In the genomic region with DNA sequence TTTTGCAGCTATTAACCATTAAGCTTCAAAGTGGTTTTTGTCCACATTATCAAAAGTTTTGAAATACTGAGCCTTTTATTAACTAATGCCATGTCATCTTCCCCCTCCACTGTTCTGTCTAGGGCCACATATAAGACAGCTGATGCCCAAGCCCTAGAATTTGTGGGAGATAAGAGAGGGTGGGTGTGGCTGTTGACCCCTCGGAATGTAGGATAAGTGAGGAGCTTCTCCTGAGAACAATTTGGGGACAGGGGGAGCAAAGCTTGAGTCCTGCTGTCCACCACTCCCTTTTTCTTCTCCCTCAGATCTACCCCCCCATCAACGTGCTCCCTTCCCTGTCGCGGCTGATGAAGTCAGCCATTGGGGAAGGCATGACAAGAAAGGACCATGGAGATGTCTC, we compare ENCODE assay signal across 13 cellular contexts. TPM values are rescaled to one million over a fixed set of nuclear protein-coding genes. Genes with fewer than 3 reads are reported as not detected.
DNase-seq lines count a peak whose midpoint lies in the region; ATAC-seq and TF ChIP-seq lines count a peak whose summit lies in the region.
"Had no signal": no experiment of that assay in that cellular context is flagged by ENCODE, and none has a peak within 500 bp of the region (broad histone marks: within the 10 kb centered on the region; RNA-seq: fewer than 3 reads in every experiment).

No MANE protein-coding gene starts in this region.

- no peak overlapping the region for H3K9ac ChIP-seq in SK-N-SH
- H3K9ac ChIP-seq: BLaER1 had no signal

- H3F3A ChIP-seq in SK-N-SH (replicated peaks; ENCODE audit: insufficient read depth) = no peaks in the 10 kb centered on the region

- H3K36me3 Mint-ChIP-seq in activated T-helper 17 cell treated with anti-CD3 and anti-CD28 coated beads, Interleukin-2, amount 50 U/mL, for 72 hours (ENCODE audit: low read depth) = no peaks in the 10 kb centered on the region
- peaks cover 0 to 3% (median 3%) of the 10 kb centered on the region in 3 donors for H3K36me3 Mint-ChIP-seq in immature natural killer cell

- no peaks in the 10 kb centered on the region for H3K9me2 ChIP-seq in SK-N-SH

- H3K9me3 ChIP-seq in SK-N-SH = no peaks in the 10 kb centered on the region
- H3K9me3 ChIP-seq: BLaER1 had no signal

- no peaks in the 10 kb centered on the region for H3K9me3 Mint-ChIP-seq in activated T-helper 17 cell treated with anti-CD3 and anti-CD28 coated beads, Interleukin-2, amount 50 U/mL, for 72 hours
- H3K9me3 Mint-ChIP-seq in immature natural killer cell = no peaks in the 10 kb centered on the region

- H3K4me1 ChIP-seq in SK-N-SH (ENCODE audit: control insufficient read depth in 1 of 2, insufficient read depth in 2 of 2, low read depth in 1 of 2, low read length in 1 of 2) = no peaks in the 10 kb centered on the region; a peak in 1 of 4 replicates

- peaks cover 15% of the 10 kb centered on the region for H3K27me3 Mint-ChIP-seq in activated T-helper 17 cell treated with anti-CD3 and anti-CD28 coated beads, Interleukin-2, amount 50 U/mL, for 72 hours
- H3K27me3 Mint-ChIP-seq in immature natural killer cell (ENCODE audit: low read depth in 3 of 3) = peaks cover 5 to 13% (median 9%) of the 10 kb centered on the region in 3 donors

- ATAC-seq in SK-N-SH treated with all-trans-retinoic acid at 6 μM for 48 hours (no peak), HG03520 (IDR thresholded peaks at IDR 0.05; ENCODE audit: unreplicated experiment) (no peak)
- ATAC-seq in activated T-helper 17 cell treated with anti-CD3 and anti-CD28 coated beads, Interleukin-2, amount 50 U/mL, for 72 hours (replicated peaks) = no peak

- peak overlapping the region; percentile 80 for H3K4me3 Mint-ChIP-seq in activated T-helper 17 cell treated with anti-CD3 and anti-CD28 coated beads, Interleukin-2, amount 50 U/mL, for 72 hours
- H3K4me3 Mint-ChIP-seq in immature natural killer cell = peak overlapping the region in 3 of 5 donors; percentile 6 to 45 (median 10)

- H3K4me3 ChIP-seq in SK-N-SH (ENCODE audit: low read depth in 2 of 2, low read length in 1 of 2) = no peak overlapping the region

- no peaks in the 10 kb centered on the region for H4K20me1 ChIP-seq in SK-N-SH (ENCODE audit: insufficient read depth)
- H4K20me1 ChIP-seq: BLaER1 had no signal

- H2AFZ ChIP-seq in SK-N-SH (ENCODE audit: low read depth) = no peak overlapping the region

- H3K27ac Mint-ChIP-seq in activated T-helper 17 cell treated with anti-CD3 and anti-CD28 coated beads, Interleukin-2, amount 50 U/mL, for 72 hours = no peak overlapping the region
- H3K27ac Mint-ChIP-seq in immature natural killer cell = no peak overlapping the region

- peak; percentile 20 for DNase-seq in SK-N-SH
- peak; percentile 4 for DNase-seq in AG20443 (ENCODE audit: low spot score)
- no peak for DNase-seq in immature natural killer cell
- DNase-seq in stimulated activated CD4-positive, alpha-beta T cell treated with anti-CD3 and anti-CD28 coated beads, Interleukin-2, amount 100 ng/mL, for 24 hours = no peak
- DNase-seq in pons (ENCODE audit: low spot score) = no peak
- DNase-seq: DMS53, GF-D8 had no signal

- TF ChIP-seq RAD21 in SK-N-SH (IDR thresholded peaks at IDR 0.05; ENCODE audit: low read length) = no peak

- 96% methylated on average over 4 of the region's 4 CpGs for WGBS in SK-N-SH (ENCODE audit: low lambda C conversion rate)

- no peak overlapping the region for H3K27ac ChIP-seq in SK-N-SH (ENCODE audit: low read depth in 2 of 2, low read length in 1 of 2)
- H3K27ac ChIP-seq: 22Rv1, BLaER1 had no signal

- no peak for TF ChIP-seq EP300 in SK-N-SH (IDR thresholded peaks at IDR 0.05; ENCODE audit: borderline replicate concordance in 1 of 2, low read depth in 1 of 2, low read length in 1 of 2)

- POLR2A ChIA-PET in SK-N-SH (lab: Yijun Ruan, JAX) = no interaction called here

- peaks cover 5% of the 10 kb centered on the region for H3K4me1 Mint-ChIP-seq in activated T-helper 17 cell treated with anti-CD3 and anti-CD28 coated beads, Interleukin-2, amount 50 U/mL, for 72 hours
- H3K4me1 Mint-ChIP-seq in immature natural killer cell = peaks cover 7 to 9% of the 10 kb centered on the region in 2 donors

- CTCF ChIA-PET in SK-N-SH (lab: Yijun Ruan, JAX) = interaction anchor here (0.6 to 9.5 kb wide), 27 partner anchors 9 to 1756 kb away, joined by 3 to 93 read pairs (median 4); partner anchors contain the start of genes ANKRD53, FIGLA and NAGK

- H3K4me2 ChIP-seq in SK-N-SH = no peak overlapping the region

- H3K36me3 ChIP-seq in SK-N-SH (replicated peaks in 1 of 2; ENCODE audit: control insufficient read depth in 1 of 2, insufficient read depth in 2 of 2, low read length in 1 of 2) = no peaks in the 10 kb centered on the region
- H3K36me3 ChIP-seq: BLaER1 had no signal

- no peak for TF ChIP-seq CTCF in SK-N-SH (IDR thresholded peaks at IDR 0.05)

- no peaks in the 10 kb centered on the region for H3K79me2 ChIP-seq in SK-N-SH (ENCODE audit: insufficient read depth)

- no peaks in the 10 kb centered on the region for H3K27me3 ChIP-seq in SK-N-SH (ENCODE audit: insufficient read depth)

TF ChIP-seq in SK-N-SH, 30 proteins besides CTCF, POLR2A, EP300 and RAD21:
- TF ChIP-seq TAF1 (IDR thresholded peaks at IDR 0.05; ENCODE audit: borderline replicate concordance, low read depth, low read length) (no peak), FOSL2 (IDR thresholded peaks at IDR 0.05; ENCODE audit: borderline replicate concordance, low read depth) (no peak), MAX (IDR thresholded peaks at IDR 0.05; ENCODE audit: low read depth) (no peak)
- TF ChIP-seq, protein P1, sequence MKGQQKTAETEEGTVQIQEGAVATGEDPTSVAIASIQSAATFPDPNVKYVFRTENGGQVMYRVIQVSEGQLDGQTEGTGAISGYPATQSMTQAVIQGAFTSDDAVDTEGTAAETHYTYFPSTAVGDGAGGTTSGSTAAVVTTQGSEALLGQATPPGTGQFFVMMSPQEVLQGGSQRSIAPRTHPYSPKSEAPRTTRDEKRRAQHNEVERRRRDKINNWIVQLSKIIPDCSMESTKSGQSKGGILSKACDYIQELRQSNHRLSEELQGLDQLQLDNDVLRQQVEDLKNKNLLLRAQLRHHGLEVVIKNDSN (IDR thresholded peaks at IDR 0.05; ENCODE audit: borderline replicate concordance, low read depth) = no peak
TF ChIP-seq in SK-N-SH: peak in this region for 0.

TF ChIP-seq in SK-N-SH treated with all-trans-retinoic acid at 6 μM for 48 hours, 23 proteins besides CTCF, POLR2A, EP300 and RAD21:
- no peak for TF ChIP-seq POU6F1 (CRISPR knock-in tag; IDR thresholded peaks at IDR 0.05; ENCODE audit: borderline replicate concordance, low read depth)
- no peak for TF ChIP-seq CSDC2 (CRISPR knock-in tag; IDR thresholded peaks at IDR 0.05)
- no peak for TF ChIP-seq GLIS3 (CRISPR knock-in tag; IDR thresholded peaks at IDR 0.05)
- TF ChIP-seq TCF4 (CRISPR knock-in tag; IDR thresholded peaks at IDR 0.05; ENCODE audit: borderline replicate concordance) = no peak
- no peak for TF ChIP-seq RARB (CRISPR knock-in tag; IDR thresholded peaks at IDR 0.05)
- TF ChIP-seq ESRRG (CRISPR knock-in tag; IDR thresholded peaks at IDR 0.05) = no peak
- TF ChIP-seq ISL1 (CRISPR knock-in tag; IDR thresholded peaks at IDR 0.05) = no peak
- TF ChIP-seq ZNF565 (CRISPR knock-in tag; conservative IDR thresholded peaks at IDR 0.05; ENCODE audit: low read depth) = no peak
- no peak for TF ChIP-seq ZC3H10 (CRISPR knock-in tag; IDR thresholded peaks at IDR 0.05)
- TF ChIP-seq ZNF70 (CRISPR knock-in tag; IDR thresholded peaks at IDR 0.05) = no peak
TF ChIP-seq in SK-N-SH treated with all-trans-retinoic acid at 6 μM for 48 hours: peak in this region for 0.

RNA-seq across cellular contexts. Expression of gene ANKRD53, which starts 14.3 kb away (rescaled TPM):
- polyA plus RNA-seq in SK-N-SH (2012; rRNA removed) (0.29 and 0.58 TPM in 2 replicates), immature natural killer cell (under 1 TPM; 0.18 to 0.51 (median 0.30) TPM)
- polyA plus RNA-seq in SK-N-SH (2012; cell fraction: cytosol; rRNA removed) = 0.10 and 0.17 TPM in 2 replicates
- 1.7 and 2.2 TPM in 2 replicates for polyA plus RNA-seq in SK-N-SH (2012; cell fraction: nucleus; rRNA removed)
- total RNA-seq in activated T-helper 17 cell treated with anti-CD3 and anti-CD28 coated beads, Interleukin-2, amount 50 U/mL, for 72 hours = under 1 TPM in 1 of 2 donors, not detected in 1; 0.56 TPM
- total RNA-seq: H4 had no signal

RNA-seq across cellular contexts. Expression of gene ATP6V1B1, which starts 28.4 kb away (rescaled TPM):
- 4.9 and 6.1 TPM in 2 replicates for polyA plus RNA-seq in SK-N-SH (2012; rRNA removed)
- polyA plus RNA-seq in SK-N-SH (2012; cell fraction: cytosol; rRNA removed) = 0.31 and 1.3 TPM in 2 replicates
- 60.6 and 71.8 TPM in 2 replicates for polyA plus RNA-seq in SK-N-SH (2012; cell fraction: nucleus; rRNA removed)
- total RNA-seq in activated T-helper 17 cell treated with anti-CD3 and anti-CD28 coated beads, Interleukin-2, amount 50 U/mL, for 72 hours = not detected
- not detected for polyA plus RNA-seq in immature natural killer cell

RNA-seq across cellular contexts. Expression of gene TEX261, which starts 30.5 kb away (rescaled TPM):
- polyA plus RNA-seq in SK-N-SH (2012; rRNA removed) (44.3 and 58.7 TPM in 2 replicates), immature natural killer cell (10 to 100 TPM; 25.8 to 44.7 (median 41.9) TPM)
- 38.7 and 48.7 TPM in 2 replicates for polyA plus RNA-seq in SK-N-SH (2012; cell fraction: cytosol; rRNA removed)
- polyA plus RNA-seq in SK-N-SH (2012; cell fraction: nucleus; rRNA removed) = 50.8 and 58.9 TPM in 2 replicates
- total RNA-seq in activated T-helper 17 cell treated with anti-CD3 and anti-CD28 coated beads, Interleukin-2, amount 50 U/mL, for 72 hours = 10 to 100 TPM; 27.2 to 66.9 TPM

Comparison
In these comparisons a context has a peak if more than half of its experiments do, and no peak if none do; other contexts are left out.
1. DNase-seq: peak in SK-N-SH (single experiment) and AG20443 (single experiment); none in immature natural killer cell (0 of 3), stimulated activated CD4-positive, alpha-beta T cell treated with anti-CD3 and anti-CD28 coated beads, Interleukin-2, amount 100 ng/mL, for 24 hours (0 of 2) and pons (single experiment).